29 cellular contexts compared by ENCODE assay signal in genomic region chr9:80646211-80646610, GRCh38.
"Had no signal": no experiment of that assay in that cellular context is flagged by ENCODE, and none has a peak within 500 bp of the region (broad histone marks: within the 10 kb centered on the region; RNA-seq: fewer than 3 reads in every experiment).

No MANE protein-coding gene starts in this region.

- H3K27me3 Mint-ChIP-seq: stimulated activated memory B cell treated with anti-CD40 and anti-IgM and Interleukin-4, amounts not matched to agents 10 μg/mL and 1 μg/mL and 100 μg/mL, for 72 hours; stimulated activated naive B cell treated with anti-CD40 and anti-IgM and Interleukin-4, amounts not matched to agents 10 μg/mL and 1 μg/mL and 100 μg/mL, for 72 hours; stimulated activated naive CD8-positive, alpha-beta T cell treated with anti-CD3 and anti-CD28 coated beads, Interleukin-15, amount 100 ng/mL, for 72 hours; stimulated activated naive CD8-positive, alpha-beta T cell treated with anti-CD3 and anti-CD28 coated beads, Interleukin-15, Interleukin-2, amounts not matched to agents 100 ng/mL and 50 ng/mL, for 24 hours; type B pancreatic cell had no signal

- H3K4me3 ChIP-seq: stomach, suprapubic skin, testis, thoracic aorta, thyroid gland, tibial artery, tibial nerve, transverse colon, upper lobe of left lung, upper lobe of right lung, uterus, vagina had no signal

- ATAC-seq: stimulated activated effector memory CD8-positive, alpha-beta T cell treated with anti-CD3 and anti-CD28 coated beads, Interleukin-12 subunit alpha, Interleukin-12 subunit beta, amount 100 ng/mL, for 72 hours; stimulated activated memory B cell treated with anti-CD40 and anti-IgM and Interleukin-4, amounts not matched to agents 10 μg/mL and 1 μg/mL and 100 μg/mL, for 72 hours; stimulated activated naive B cell treated with anti-CD40 and anti-IgM and Interleukin-4, amounts not matched to agents 10 μg/mL and 1 μg/mL and 100 μg/mL, for 72 hours; stimulated activated naive CD8-positive, alpha-beta T cell treated with anti-CD3 and anti-CD28 coated beads, Interleukin-15, amount 100 ng/mL, for 72 hours; stimulated activated naive CD8-positive, alpha-beta T cell treated with anti-CD3 and anti-CD28 coated beads, Interleukin-15, Interleukin-2, amounts not matched to agents 100 U/mL and 50 U/mL, for 24 hours; upper lobe of right lung had no signal

- H3K9me3 ChIP-seq: stomach, suprapubic skin, testis, thoracic aorta, thyroid gland, tibial artery, tibial nerve, transverse colon, upper lobe of left lung, upper lobe of right lung, uterus, vagina had no signal

- H3K4me3 Mint-ChIP-seq: stimulated activated effector memory CD8-positive, alpha-beta T cell treated with anti-CD3 and anti-CD28 coated beads, Interleukin-12 subunit alpha, Interleukin-12 subunit beta, amount 100 ng/mL, for 72 hours; stimulated activated memory B cell treated with anti-CD40 and anti-IgM and Interleukin-4, amounts not matched to agents 10 μg/mL and 1 μg/mL and 100 μg/mL, for 72 hours; stimulated activated naive B cell treated with anti-CD40 and anti-IgM and Interleukin-4, amounts not matched to agents 10 μg/mL and 1 μg/mL and 100 μg/mL, for 72 hours; stimulated activated naive CD8-positive, alpha-beta T cell treated with anti-CD3 and anti-CD28 coated beads, Interleukin-15, amount 100 ng/mL, for 72 hours; stimulated activated naive CD8-positive, alpha-beta T cell treated with anti-CD3 and anti-CD28 coated beads, Interleukin-15, Interleukin-2, amounts not matched to agents 100 ng/mL and 50 ng/mL, for 24 hours; type B pancreatic cell had no signal

- H3K36me3 ChIP-seq: stomach, suprapubic skin, thoracic aorta, thyroid gland, tibial artery, tibial nerve, transverse colon, upper lobe of left lung, upper lobe of right lung, uterus, vagina had no signal

- H3K4me1 ChIP-seq: stomach, testis, upper lobe of right lung had no signal

- H3K9me3 Mint-ChIP-seq: stimulated activated naive CD8-positive, alpha-beta T cell treated with anti-CD3 and anti-CD28 coated beads, Interleukin-15, Interleukin-2, amounts not matched to agents 100 ng/mL and 50 ng/mL, for 24 hours had no signal

- H3K4me1 Mint-ChIP-seq: stimulated activated effector memory CD8-positive, alpha-beta T cell treated with anti-CD3 and anti-CD28 coated beads, Interleukin-12 subunit alpha, Interleukin-12 subunit beta, amount 100 ng/mL, for 72 hours; stimulated activated memory B cell treated with anti-CD40 and anti-IgM and Interleukin-4, amounts not matched to agents 10 μg/mL and 1 μg/mL and 100 μg/mL, for 72 hours; stimulated activated naive CD8-positive, alpha-beta T cell treated with anti-CD3 and anti-CD28 coated beads, Interleukin-15, amount 100 ng/mL, for 72 hours had no signal

- H3K27me3 ChIP-seq: stomach, suprapubic skin, testis, thyroid gland, tibial artery, tibial nerve, transverse colon, upper lobe of left lung, upper lobe of right lung, vagina had no signal

- FAIRE-seq: urothelium cell line had no signal

- H3K27ac Mint-ChIP-seq: stimulated activated effector memory CD8-positive, alpha-beta T cell treated with anti-CD3 and anti-CD28 coated beads, Interleukin-12 subunit alpha, Interleukin-12 subunit beta, amount 100 ng/mL, for 72 hours; stimulated activated memory B cell treated with anti-CD40 and anti-IgM and Interleukin-4, amounts not matched to agents 10 μg/mL and 1 μg/mL and 100 μg/mL, for 72 hours; stimulated activated naive B cell treated with anti-CD40 and anti-IgM and Interleukin-4, amounts not matched to agents 10 μg/mL and 1 μg/mL and 100 μg/mL, for 72 hours; stimulated activated naive CD8-positive, alpha-beta T cell treated with anti-CD3 and anti-CD28 coated beads, Interleukin-15, amount 100 ng/mL, for 72 hours; stimulated activated naive CD8-positive, alpha-beta T cell treated with anti-CD3 and anti-CD28 coated beads, Interleukin-15, Interleukin-2, amounts not matched to agents 100 ng/mL and 50 ng/mL, for 24 hours; type B pancreatic cell had no signal

- H3K36me3 Mint-ChIP-seq: stimulated activated effector memory CD8-positive, alpha-beta T cell treated with anti-CD3 and anti-CD28 coated beads, Interleukin-12 subunit alpha, Interleukin-12 subunit beta, amount 100 ng/mL, for 72 hours; type B pancreatic cell had no signal

- H3K27ac ChIP-seq: stomach, suprapubic skin, testis, thoracic aorta, thyroid gland, tibial artery, tibial nerve, transverse colon, upper lobe of left lung, upper lobe of right lung, uterus, vagina had no signal

- DNase-seq: stimulated activated CD4-positive, alpha-beta T cell treated with anti-CD3 and anti-CD28 coated beads, Interleukin-2, amount 100 ng/mL, for 48 hours; stimulated activated CD4-positive, alpha-beta T cell treated with anti-CD3 and anti-CD28 coated beads, Interleukin-4, amount 100 ng/mL, for 1 hour; stimulated activated CD4-positive, alpha-beta T cell treated with anti-CD3 and anti-CD28 coated beads, Interleukin-4, amount 100 ng/mL, for 24 hours; stimulated activated CD4-positive, alpha-beta T cell treated with anti-CD3 and anti-CD28 coated beads, Interleukin-4, amount 100 ng/mL, for 4 hours; stimulated activated CD8-positive, alpha-beta memory T cell treated with anti-CD3 and anti-CD28 coated beads, Interleukin-4, amount 100 ng/mL, for 48 hours; stimulated activated naive B cell treated with anti-CD40 and anti-IgM and Interleukin-4, amounts not matched to agents 10 μg/mL and 1 μg/mL and 100 μg/mL, for 72 hours; stimulated activated naive CD4-positive, alpha-beta T cell; stimulated activated naive CD4-positive, alpha-beta T cell treated with Interleukin-2 at 50 U/mL for 16 hours; stimulated activated naive CD8-positive, alpha-beta T cell treated with anti-CD3 and anti-CD28 coated beads, Interleukin-15, amount 100 ng/mL, for 72 hours; stimulated activated naive CD8-positive, alpha-beta T cell treated with anti-CD3 and anti-CD28 coated beads, Interleukin-15, Interleukin-2, amounts not matched to agents 100 U/mL and 50 U/mL, for 24 hours; stomach; substantia nigra; testis; thyroid gland; tibial artery; transverse colon; trophoblast cell; upper lobe of left lung; upper lobe of right lung; uterus had no signal
